9 cellular contexts compared by ENCODE assay signal in genomic region chr12:107929436-107929835, GRCh38.
A peak's percentile ranks its signal among the peaks of the same experiment; 100 is the strongest.
DNase-seq lines count a peak whose midpoint lies in the region; ATAC-seq and TF ChIP-seq lines count a peak whose summit lies in the region.
"Had no signal": no experiment of that assay in that cellular context is flagged by ENCODE, and none has a peak within 500 bp of the region (broad histone marks: within the 10 kb centered on the region; RNA-seq: fewer than 3 reads in every experiment).

No MANE protein-coding gene starts in this region.

- H2AFZ ChIP-seq in OCI-LY7 (ENCODE audit: low read length): no peak overlapping the region

- no peaks in the 10 kb centered on the region for H4K20me1 ChIP-seq in OCI-LY7 (ENCODE audit: insufficient read depth, low read length)

- no TSS peak for BruUV-seq in OCI-LY7 (replicated peaks; lab: Mats Ljungman, UMichigan)

- CTCF ChIA-PET in OCI-LY7 (lab: Charles Lee; ENCODE audit: unreplicated experiment): no interaction called here

- no peaks in the 10 kb centered on the region for H3K9me2 ChIP-seq in OCI-LY7 (ENCODE audit: insufficient read depth, low read length)

- intact Hi-C loops in OCI-LY7 (cut with micrococcal nuclease; ENCODE audit: unreplicated experiment): no loop called here

- no peak overlapping the region for H3K4me2 ChIP-seq in OCI-LY7 (ENCODE audit: low read length)

- H3K9me3 ChIP-seq in cardiac muscle cell (ENCODE audit: low read depth) (no peaks in the 10 kb centered on the region), right atrium auricular region (no peaks in the 10 kb centered on the region), OCI-LY7 (ENCODE audit: low read length) (no peaks in the 10 kb centered on the region)

- ATAC-seq in GM21786 (IDR thresholded peaks at IDR 0.05; ENCODE audit: unreplicated experiment) (no peak), GM18909 (IDR thresholded peaks at IDR 0.05; ENCODE audit: poor library complexity, unreplicated experiment) (no peak), HG03571 (IDR thresholded peaks at IDR 0.05; ENCODE audit: unreplicated experiment) (no peak), HG03457 (IDR thresholded peaks at IDR 0.05; ENCODE audit: unreplicated experiment) (no peak)

- no peaks in the 10 kb centered on the region for H3K4me1 ChIP-seq in cardiac muscle cell (ENCODE audit: low read depth)
- no peaks in the 10 kb centered on the region for H3K4me1 ChIP-seq in right atrium auricular region
- H3K4me1 ChIP-seq in OCI-LY7 (ENCODE audit: insufficient read depth, low read length, poor library complexity, severe bottlenecking): no peaks in the 10 kb centered on the region

- H3K27ac ChIP-seq in cardiac muscle cell (no peak overlapping the region), right atrium auricular region (no peak overlapping the region), OCI-LY7 (ENCODE audit: low read depth, low read length, poor library complexity, severe bottlenecking) (no peak overlapping the region)

- POLR2A ChIA-PET in OCI-LY7 (lab: Charles Lee): no interaction called here

- H3K4me3 ChIP-seq in cardiac muscle cell: no peak overlapping the region
- no peak overlapping the region for H3K4me3 ChIP-seq in right atrium auricular region
- H3K4me3 ChIP-seq in OCI-LY7 (ENCODE audit: low read depth, low read length, poor library complexity, severe bottlenecking): no peak overlapping the region
- no peak overlapping the region for H3K4me3 ChIP-seq in fibroblast of mammary gland (ENCODE audit: control insufficient read depth, low read depth, low read length)

- DNase-seq in cardiac muscle cell (ENCODE audit: low read depth in 1 of 2, low spot score in 1 of 2): peak; percentile 21 to 38
- no peak for DNase-seq in right atrium auricular region (ENCODE audit: low spot score)
- peak; percentile 31 for DNase-seq in OCI-LY7 (ENCODE audit: low spot score)
- DNase-seq in fibroblast of mammary gland (ENCODE audit: low read depth): peak; percentile 31
- DNase-seq: CD4-positive, alpha-beta memory T cell had no signal

- H3K27me3 ChIP-seq in cardiac muscle cell: peaks cover 7% of the 10 kb centered on the region
- H3K27me3 ChIP-seq in right atrium auricular region: no peaks in the 10 kb centered on the region

- TF ChIP-seq CTCF in cardiac muscle cell (IDR thresholded peaks at IDR 0.05; ENCODE audit: low read depth, low read length) (peak; percentile 15), right atrium auricular region (IDR thresholded peaks at IDR 0.05) (no peak), OCI-LY7 (conservative IDR thresholded peaks at IDR 0.05; ENCODE audit: low read length) (peak; percentile 68), fibroblast of mammary gland (conservative IDR thresholded peaks at IDR 0.05; ENCODE audit: control insufficient read depth, insufficient read depth, low read depth, low read length) (peak; percentile 22)

- H3K36me3 ChIP-seq in cardiac muscle cell: no peaks in the 10 kb centered on the region
- H3K36me3 ChIP-seq in right atrium auricular region: no peaks in the 10 kb centered on the region
- no peaks in the 10 kb centered on the region for H3K36me3 ChIP-seq in OCI-LY7 (ENCODE audit: insufficient read depth, low read length)

- H3K79me2 ChIP-seq in OCI-LY7 (ENCODE audit: insufficient read depth, low read depth, low read length): no peaks in the 10 kb centered on the region

Comparison
In these comparisons a context has a peak if more than half of its experiments do, and no peak if none do; other contexts are left out.
1. CTCF ChIP-seq: peak in cardiac muscle cell (single experiment), OCI-LY7 (single experiment) and fibroblast of mammary gland (single experiment); none in right atrium auricular region (0 of 2).